Comparison of ENCODE assay signal across 1 cellular context in the genomic region with DNA sequence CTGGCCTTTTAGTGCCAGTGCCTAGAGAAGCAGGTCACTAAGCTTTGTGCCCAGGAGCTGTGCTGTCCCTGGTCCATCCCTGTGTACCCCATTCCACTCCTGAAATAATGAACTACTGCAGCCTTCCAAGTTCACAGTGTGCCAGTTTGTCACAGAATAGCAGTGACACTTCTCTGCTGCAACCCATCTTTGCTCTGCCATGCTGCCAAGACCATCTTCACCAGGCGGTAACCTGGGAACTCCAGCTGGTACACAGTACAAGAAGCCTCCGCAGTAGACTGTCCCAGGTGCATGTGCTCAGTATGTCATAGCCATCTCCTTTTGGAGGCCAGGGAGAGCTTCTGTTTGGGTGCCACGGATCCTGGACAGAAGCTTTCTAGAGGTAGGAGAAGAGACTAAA.
TF ChIP-seq lines count a peak whose summit lies in the region.

No MANE protein-coding gene starts in this region.

TF ChIP-seq in IMR-90, 13 proteins besides CTCF, POLR2A, EP300 and RAD21 (continued from another document):
- no peak for TF ChIP-seq RCOR1 (IDR thresholded peaks at IDR 0.05; ENCODE audit: insufficient replicate concordance, low read length)
- TF ChIP-seq BHLHE40 (IDR thresholded peaks at IDR 0.05; ENCODE audit: low read depth, low read length): no peak
- no peak for TF ChIP-seq NFE2L2 (IDR thresholded peaks at IDR 0.05; ENCODE audit: low read depth, low read length)
- TF ChIP-seq SMC3 (IDR thresholded peaks at IDR 0.05; ENCODE audit: low read depth, low read length): no peak
- no peak for TF ChIP-seq MAFK (IDR thresholded peaks at IDR 0.05; ENCODE audit: low read depth, low read length)
TF ChIP-seq in IMR-90: peak in this region for 0.
